21 cellular contexts compared by ENCODE assay signal in genomic region chr1:3315399-3315798, GRCh38.
DNase-seq lines count a peak whose midpoint lies in the region; TF ChIP-seq lines count a peak whose summit lies in the region.
"Had no signal": no experiment of that assay in that cellular context is flagged by ENCODE, and none has a peak within 500 bp of the region (broad histone marks: within the 10 kb centered on the region; RNA-seq: fewer than 3 reads in every experiment).

No MANE protein-coding gene starts in this region.

- H3K4me3 ChIP-seq in SJSA1 (no peak overlapping the region), esophagus squamous epithelium (no peak overlapping the region)
- H3K4me3 ChIP-seq: A549, prostate gland, skin epidermis had no signal

- DNase-seq in activated T-cell treated with anti-CD3 and anti-CD28 coated beads, Interleukin-2, amount 50 U/mL, for 24 hours = no peak
- DNase-seq in activated T-cell treated with anti-CD3 and anti-CD28 coated beads, Interleukin-2, amount 50 U/mL, for 1 hour = no peak
- DNase-seq in SJSA1 (ENCODE audit: low read depth in 1 of 2, low spot score in 2 of 2) (peak in 1 of 2 experiments; percentile 9), esophagus squamous epithelium (lab: John Stamatoyannopoulos, UW) (no peak), osteocyte (ENCODE audit: extremely low spot score, unreplicated experiment) (no peak), D341Med (ENCODE audit: low spot score) (no peak), islet precursor cell (no peak)
- DNase-seq in activated effector memory CD4-positive, alpha-beta T cell treated with Interleukin-2 at 50 U/mL for 16 hours = no peak
- DNase-seq: activated CD8-positive, alpha-beta memory T cell treated with anti-CD3 and anti-CD28 coated beads for 24 hours; DMS 273 treated with DMSO at 0.1 percent for 48 hours; effector CD8-positive, alpha-beta T cell; GOT3; NCI-H1417; NCI-H2171 treated with DMSO at 0.1 percent for 48 hours; NCI-H69; SHP77 treated with DMSO at 0.1 percent for 48 hours; stimulated activated CD4-positive, alpha-beta T cell treated with anti-CD3 and anti-CD28 coated beads, Interleukin-4, amount 100 ng/mL, for 1 hour; T-helper 17 cell had no signal

- H3K4me1 ChIP-seq in SJSA1 (replicated peaks) (peaks cover 42% of the 10 kb centered on the region), esophagus squamous epithelium (peaks cover 13 to 58% (median 36%) of the 10 kb centered on the region in 3 donors)

- no peak overlapping the region for H3K4me3 Mint-ChIP-seq in activated T-cell treated with anti-CD3 and anti-CD28 coated beads, Interleukin-2, amount 50 U/mL, for 24 hours
- no peak overlapping the region for H3K4me3 Mint-ChIP-seq in osteocyte (ENCODE audit: unreplicated experiment)
- H3K4me3 Mint-ChIP-seq: T-helper 17 cell had no signal

- H3K36me3 ChIP-seq in SJSA1 (no peaks in the 10 kb centered on the region), esophagus squamous epithelium (no peaks in the 10 kb centered on the region)
- H3K36me3 ChIP-seq: prostate gland had no signal

- H3K27me3 ChIP-seq in SJSA1 (replicated peaks) = no peaks in the 10 kb centered on the region
- H3K27me3 ChIP-seq in esophagus squamous epithelium = peaks cover 0 to 61% (median 0%) of the 10 kb centered on the region in 4 donors

- H3K9me3 Mint-ChIP-seq in activated T-cell treated with anti-CD3 and anti-CD28 coated beads, Interleukin-2, amount 50 U/mL, for 24 hours = peaks cover 10% of the 10 kb centered on the region
- H3K9me3 Mint-ChIP-seq in osteocyte (ENCODE audit: unreplicated experiment) = no peaks in the 10 kb centered on the region

- H3K9me3 ChIP-seq in SJSA1 (replicated peaks) (no peaks in the 10 kb centered on the region; the same call in 1 of the 2 replicates), esophagus squamous epithelium (no peaks in the 10 kb centered on the region)
- H3K9me3 ChIP-seq: A549, prostate gland had no signal

- TF ChIP-seq CTCF in esophagus squamous epithelium (IDR thresholded peaks at IDR 0.05) (no peak), osteocyte (IDR thresholded peaks at IDR 0.05) (no peak)

- intact Hi-C loops in esophagus squamous epithelium (cut with DNase I) = no loop called here

- H3K27me3 Mint-ChIP-seq in activated T-cell treated with anti-CD3 and anti-CD28 coated beads, Interleukin-2, amount 50 U/mL, for 24 hours = peaks cover 30% of the 10 kb centered on the region
- no peaks in the 10 kb centered on the region for H3K27me3 Mint-ChIP-seq in osteocyte (ENCODE audit: unreplicated experiment)

- peak overlapping the region; percentile 44 for H3K27ac Mint-ChIP-seq in activated T-cell treated with anti-CD3 and anti-CD28 coated beads, Interleukin-2, amount 50 U/mL, for 24 hours
- H3K27ac Mint-ChIP-seq in osteocyte (ENCODE audit: unreplicated experiment) = peak overlapping the region; percentile 44
- H3K27ac Mint-ChIP-seq: T-helper 17 cell had no signal

- H3K4me1 Mint-ChIP-seq in activated T-cell treated with anti-CD3 and anti-CD28 coated beads, Interleukin-2, amount 50 U/mL, for 24 hours (ENCODE audit: low read depth) = peaks cover 22% of the 10 kb centered on the region
- peaks cover 39% of the 10 kb centered on the region for H3K4me1 Mint-ChIP-seq in osteocyte (ENCODE audit: unreplicated experiment)

- TF ChIP-seq POLR2A in esophagus squamous epithelium (IDR thresholded peaks at IDR 0.05) = no peak

- H3K27ac ChIP-seq in SJSA1 = peak overlapping the region; percentile 28; the same call in 1 of the 2 replicates
- peak overlapping the region in 3 of 4 donors; percentile 34 to 89 (median 86) for H3K27ac ChIP-seq in esophagus squamous epithelium
- H3K27ac ChIP-seq: prostate gland had no signal

- WGBS in esophagus squamous epithelium, 2 donors = 46 to 47% methylated on average over 6 of the region's 6 CpGs

- no peaks in the 10 kb centered on the region for H3K36me3 Mint-ChIP-seq in activated T-cell treated with anti-CD3 and anti-CD28 coated beads, Interleukin-2, amount 50 U/mL, for 24 hours (ENCODE audit: low read depth)
- H3K36me3 Mint-ChIP-seq in osteocyte (ENCODE audit: unreplicated experiment) = no peaks in the 10 kb centered on the region
